ENCODE assay signal across 1 cellular context in the genomic region with DNA sequence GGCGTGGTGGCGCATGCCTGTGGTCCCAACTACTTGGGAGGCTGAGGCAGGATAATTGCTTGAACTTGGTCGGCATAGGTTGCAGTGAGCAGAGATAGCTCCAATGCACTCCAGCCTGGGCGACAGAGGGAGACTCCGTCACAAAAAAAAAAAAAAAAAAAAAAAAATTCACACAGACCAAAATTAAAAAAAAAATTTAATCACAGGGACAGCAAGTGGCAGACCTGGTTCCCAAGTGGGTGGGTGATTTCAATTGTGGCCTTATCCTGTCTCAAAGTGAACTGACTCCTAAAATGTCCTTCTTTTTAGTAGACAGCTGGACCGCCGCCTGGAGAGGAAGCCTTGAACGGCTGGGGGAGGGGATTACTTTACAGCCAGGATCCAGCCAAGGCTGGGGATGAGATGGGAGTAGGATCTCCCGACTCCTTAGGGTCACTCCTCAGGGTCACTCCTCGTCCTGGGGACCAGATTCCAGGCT.
TF ChIP-seq lines count a peak whose summit lies in the region.

No MANE protein-coding gene starts in this region.

TF ChIP-seq in WTC11, 78 proteins besides CTCF, POLR2A, EP300 and RAD21 (continued from another document):
- TF ChIP-seq MYBL2 (CRISPR knock-in tag; IDR thresholded peaks at IDR 0.05): no peak
- TF ChIP-seq HMGXB4 (CRISPR knock-in tag; IDR thresholded peaks at IDR 0.05): no peak
- no peak for TF ChIP-seq ZNF396 (CRISPR knock-in tag; IDR thresholded peaks at IDR 0.05; ENCODE audit: borderline replicate concordance)
